8 cellular contexts compared by ENCODE assay signal in genomic region chr12:101823891-101824290, GRCh38. TPM values are rescaled to one million over a fixed set of nuclear protein-coding genes. Genes with fewer than 3 reads are reported as not detected.
DNase-seq lines count a peak whose midpoint lies in the region; ATAC-seq and FAIRE-seq lines count a peak whose summit lies in the region.

No MANE protein-coding gene starts in this region.

- DNase-seq in 8988T (peak; percentile 36), GM18507 (ENCODE audit: extremely low spot score, insufficient read length, low read depth) (no peak), NCI-H524 (lab: John Stamatoyannopoulos, UW) (peak; percentile 67 to 92), epidermal melanocyte (ENCODE audit: insufficient read length, low spot score) (peak; percentile 73), substantia nigra (lab: John Stamatoyannopoulos, UW) (peak in 27 of 49 donors; percentile 3 to 61 (median 32))
- DNase-seq in activated CD8-positive, alpha-beta memory T cell treated with anti-CD3 and anti-CD28 coated beads, Interleukin-2, amount 10 ng/mL, durations not matched to agents 7 days and 5 days, result peak; percentile 86
- DNase-seq in naive thymus-derived CD8-positive, alpha-beta T cell, result peak; percentile 28 to 87 (median 77)

- peaks cover 41% of the 10 kb centered on the region for H3K36me3 Mint-ChIP-seq in activated CD8-positive, alpha-beta memory T cell treated with anti-CD3 and anti-CD28 coated beads, Interleukin-2, amount 10 ng/mL, durations not matched to agents 7 days and 5 days
- peaks cover 0 to 7% (median 3%) of the 10 kb centered on the region in 3 donors for H3K36me3 Mint-ChIP-seq in naive thymus-derived CD8-positive, alpha-beta T cell

- H3K4me3 Mint-ChIP-seq in activated CD8-positive, alpha-beta memory T cell treated with anti-CD3 and anti-CD28 coated beads, Interleukin-2, amount 10 ng/mL, durations not matched to agents 7 days and 5 days, result peak overlapping the region; percentile 61
- H3K4me3 Mint-ChIP-seq in naive thymus-derived CD8-positive, alpha-beta T cell, result peak overlapping the region; percentile 46 to 83 (median 62)

- ATAC-seq in HG02938 (IDR thresholded peaks at IDR 0.05; ENCODE audit: unreplicated experiment), result peak; percentile 70
- ATAC-seq in activated CD8-positive, alpha-beta memory T cell treated with anti-CD3 and anti-CD28 coated beads, Interleukin-2, amount 10 ng/mL, durations not matched to agents 7 days and 5 days, result peak; percentile 91
- ATAC-seq in naive thymus-derived CD8-positive, alpha-beta T cell, result peak; percentile 98 to 99

- POLR2A ChIA-PET in naive thymus-derived CD8-positive, alpha-beta T cell (lab: Charles Lee), result interaction anchor here (0.5 to 2.4 kb wide), 6 partner anchors 12 to 61 kb away, joined by 3 to 5 read pairs (median 4); partner anchors contain the start of gene DRAM1

- H3K4me1 Mint-ChIP-seq in activated CD8-positive, alpha-beta memory T cell treated with anti-CD3 and anti-CD28 coated beads, Interleukin-2, amount 10 ng/mL, durations not matched to agents 7 days and 5 days, result peaks cover 83% of the 10 kb centered on the region
- H3K4me1 Mint-ChIP-seq in naive thymus-derived CD8-positive, alpha-beta T cell, result peaks cover 31 to 86% (median 81%) of the 10 kb centered on the region in 4 donors

- peak; percentile 84 for FAIRE-seq in GM18507 (lab: Jason Lieb, UNC)

- CTCF ChIA-PET in activated CD8-positive, alpha-beta memory T cell treated with anti-CD3 and anti-CD28 coated beads, Interleukin-2, amount 10 ng/mL, durations not matched to agents 7 days and 5 days (lab: Charles Lee), result interaction anchor here (0.7 to 13.8 kb wide), 11 partner anchors 13 to 53 kb away, joined by 3 to 186 read pairs (median 7); no protein-coding TSS in a partner anchor

- no peak overlapping the region for H3K27ac ChIP-seq in substantia nigra (ENCODE audit: low read depth, low read length, poor library complexity, severe bottlenecking)

- H3K9me3 Mint-ChIP-seq in activated CD8-positive, alpha-beta memory T cell treated with anti-CD3 and anti-CD28 coated beads, Interleukin-2, amount 10 ng/mL, durations not matched to agents 7 days and 5 days (ENCODE audit: low read depth), result no peaks in the 10 kb centered on the region
- H3K9me3 Mint-ChIP-seq in naive thymus-derived CD8-positive, alpha-beta T cell, result peaks cover 0 to 2% (median 0%) of the 10 kb centered on the region in 9 donors

- H3K27me3 Mint-ChIP-seq in activated CD8-positive, alpha-beta memory T cell treated with anti-CD3 and anti-CD28 coated beads, Interleukin-2, amount 10 ng/mL, durations not matched to agents 7 days and 5 days, result no peaks in the 10 kb centered on the region
- no peaks in the 10 kb centered on the region for H3K27me3 Mint-ChIP-seq in naive thymus-derived CD8-positive, alpha-beta T cell

- H3K27ac Mint-ChIP-seq in activated CD8-positive, alpha-beta memory T cell treated with anti-CD3 and anti-CD28 coated beads, Interleukin-2, amount 10 ng/mL, durations not matched to agents 7 days and 5 days, result peak overlapping the region; percentile 92
- H3K27ac Mint-ChIP-seq in naive thymus-derived CD8-positive, alpha-beta T cell, result peak overlapping the region in 9 of 10 donors; percentile 86 to 96 (median 91)

RNA-seq across cellular contexts. Expression of gene GNPTAB, which starts 6.9 kb away (rescaled TPM):
- total RNA-seq in activated CD8-positive, alpha-beta memory T cell treated with anti-CD3 and anti-CD28 coated beads, Interleukin-2, amount 10 ng/mL, durations not matched to agents 7 days and 5 days, result 100 to 1,000 TPM; 111 to 156 TPM
- total RNA-seq in naive thymus-derived CD8-positive, alpha-beta T cell, result 10 to 100 TPM; 55.9 to 64.2 TPM
- 10 to 100 TPM; 25.9 to 43.5 (median 40.9) TPM for polyA plus RNA-seq in naive thymus-derived CD8-positive, alpha-beta T cell

RNA-seq across cellular contexts. Expression of gene DRAM1, which starts 53.5 kb away (rescaled TPM):
- 1 to 10 TPM; 5.4 to 7.3 TPM for total RNA-seq in activated CD8-positive, alpha-beta memory T cell treated with anti-CD3 and anti-CD28 coated beads, Interleukin-2, amount 10 ng/mL, durations not matched to agents 7 days and 5 days
- total RNA-seq in naive thymus-derived CD8-positive, alpha-beta T cell, result 1 to 10 TPM; 1.6 to 3.3 TPM
- 1 to 10 TPM; 1.2 to 1.8 (median 1.5) TPM for polyA plus RNA-seq in naive thymus-derived CD8-positive, alpha-beta T cell
